In the genomic region with DNA sequence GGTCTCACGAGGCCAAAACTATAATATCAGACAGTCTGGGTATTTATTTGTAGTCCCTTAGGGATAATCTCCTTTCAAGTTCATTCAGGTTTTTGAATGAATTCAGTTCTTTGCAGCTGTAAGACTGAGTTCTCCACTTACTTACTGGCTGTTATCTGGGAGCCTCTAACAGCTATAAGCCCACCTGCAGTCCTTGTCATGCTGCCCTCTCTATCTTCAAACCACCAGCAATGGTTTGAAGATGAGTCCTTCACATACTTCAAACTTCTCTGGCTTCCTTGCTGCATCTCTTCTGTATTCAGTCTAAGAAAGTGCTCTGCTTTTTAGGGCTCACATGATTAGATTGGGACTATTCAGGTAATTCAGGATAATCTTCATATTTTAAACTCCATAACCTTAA, we compare ENCODE assay signal across 23 cellular contexts.
"Had no signal": no experiment of that assay in that cellular context is flagged by ENCODE, and none has a peak within 500 bp of the region (broad histone marks: within the 10 kb centered on the region; RNA-seq: fewer than 3 reads in every experiment).

No MANE protein-coding gene starts in this region.

- H3K9ac ChIP-seq: neural progenitor cell, parathyroid adenoma had no signal

- FAIRE-seq: islet of Langerhans had no signal

- DNase-seq: hypothalamus; immature natural killer cell; left ventricle myocardium inferior; mesendoderm; naive B cell; natural killer cell; nephron progenitor cell; occipital lobe; spleen; stimulated activated CD4-positive, alpha-beta T cell treated with anti-CD3 and anti-CD28 coated beads, Interleukin-4, amount 100 ng/mL, for 24 hours; stimulated activated naive CD4-positive, alpha-beta T cell; substantia nigra; uterus had no signal

- H3K36me3 ChIP-seq: left ventricle myocardium inferior, neural progenitor cell, neutrophil, right atrium auricular region, spleen, tibial nerve, uterus had no signal

- H3K9me3 ChIP-seq: left ventricle myocardium inferior, neutrophil, right atrium auricular region, spleen, tibial nerve, uterus had no signal

- H2AFZ ChIP-seq: neural progenitor cell, parathyroid adenoma had no signal

- H3K4me1 ChIP-seq: left ventricle myocardium inferior, neural progenitor cell, parathyroid adenoma, right atrium auricular region, spleen, tibial nerve, uterus had no signal

- H3K4me3 ChIP-seq: left ventricle myocardium inferior, lung, neural progenitor cell, right atrium auricular region, skin epidermis, spleen, tibial nerve, uterus had no signal

- H3K27me3 ChIP-seq: neural progenitor cell, neutrophil, right atrium auricular region, spleen, tibial nerve, uterus had no signal

- H3K4me2 ChIP-seq: neural progenitor cell had no signal

- ATAC-seq: natural killer cell; sciatic nerve; stimulated activated effector memory CD8-positive, alpha-beta T cell treated with anti-CD3 and anti-CD28 coated beads, Interleukin-12 subunit alpha, Interleukin-12 subunit beta, amount 100 ng/mL, for 72 hours had no signal

- H3K27ac ChIP-seq: left ventricle myocardium inferior, neural progenitor cell, neutrophil, parathyroid adenoma, right atrium auricular region, skin epidermis, spleen, tibial nerve, uterus had no signal

- H3K79me2 ChIP-seq: parathyroid adenoma had no signal
